26 cellular contexts compared by ENCODE assay signal in genomic region chr2:105540642-105541041, GRCh38.
"Had no signal": no experiment of that assay in that cellular context is flagged by ENCODE, and none has a peak within 500 bp of the region (broad histone marks: within the 10 kb centered on the region; RNA-seq: fewer than 3 reads in every experiment).

No MANE protein-coding gene starts in this region.

- H3K4me1 ChIP-seq: ascending aorta, body of pancreas had no signal

- H3K27me3 ChIP-seq: ascending aorta, body of pancreas had no signal

- H3K27ac ChIP-seq: ascending aorta, body of pancreas had no signal

- DNase-seq: activated CD4-positive, alpha-beta T cell treated with anti-CD3 and anti-CD28 coated beads for 48 hours; activated CD4-positive, alpha-beta T cell treated with anti-CD3 and anti-CD28 coated beads, Interleukin-2, amount 50 U/mL, for 4 hours; activated CD8-positive, alpha-beta T cell treated with anti-CD3 and anti-CD28 coated beads, Interleukin-2, amount 10 ng/mL, durations not matched to agents 7 days and 5 days; activated effector memory CD4-positive, alpha-beta T cell treated with anti-CD3 and anti-CD28 coated beads, Interleukin-2, amount 50 U/mL, for 16 hours; activated naive CD4-positive, alpha-beta T cell treated with Interleukin-2 at 50 U/mL for 16 hours; activated naive CD8-positive, alpha-beta T cell treated with anti-CD3 and anti-CD28 coated beads, Interleukin-2, amount 50 U/mL, for 24 hours; activated T-cell treated with anti-CD3 and anti-CD28 coated beads, Interleukin-2, amount 50 U/mL, for 24 hours; amniotic stem cell; body of pancreas; central memory CD4-positive, alpha-beta T cell; Karpas-422; MM.1S; NCI-H1105; NCI-H1436; NCI-H1694 treated with DMSO at 0.1 percent for 48 hours; NCI-H2029 treated with DMSO at 0.1 percent for 48 hours; NCI-H446; NCI-H524; SIG-M5; T-helper 17 cell; T-helper 9 cell had no signal

- FAIRE-seq: bronchial epithelial cell, K562 had no signal

- H3K27ac Mint-ChIP-seq: activated CD8-positive, alpha-beta T cell treated with anti-CD3 and anti-CD28 coated beads, Interleukin-2, amount 10 ng/mL, durations not matched to agents 7 days and 5 days; activated naive CD4-positive, alpha-beta T cell treated with anti-CD3 and anti-CD28 coated beads, Interleukin-2, amount 50 U/mL, for 72 hours; activated naive CD8-positive, alpha-beta T cell treated with anti-CD3 and anti-CD28 coated beads, Interleukin-2, amount 50 U/mL, for 24 hours; activated T-cell treated with anti-CD3 and anti-CD28 coated beads, Interleukin-2, amount 50 U/mL, for 24 hours; activated T-helper 1 cell treated with anti-CD3 and anti-CD28 coated beads, Interleukin-12 subunit alpha, Interleukin-12 subunit beta, Interleukin-2, Interleukin-4 antibody, amounts not matched to agents 30 ng/mL and 10 ng/mL and 1 ng/mL, durations not matched to agents 14 hours and 24 hours and 36 hours; T-helper 17 cell had no signal

- ATAC-seq: activated CD8-positive, alpha-beta T cell treated with anti-CD3 and anti-CD28 coated beads, Interleukin-2, amount 10 ng/mL, durations not matched to agents 7 days and 5 days; activated naive CD4-positive, alpha-beta T cell treated with anti-CD3 and anti-CD28 coated beads, Interleukin-2, amount 50 U/mL, for 72 hours; activated naive CD8-positive, alpha-beta T cell treated with anti-CD3 and anti-CD28 coated beads, Interleukin-2, amount 50 U/mL, for 24 hours; body of pancreas; K562; T-helper 17 cell had no signal

- H3K36me3 ChIP-seq: ascending aorta had no signal

- H3K9me3 Mint-ChIP-seq: activated naive CD4-positive, alpha-beta T cell treated with anti-CD3 and anti-CD28 coated beads, Interleukin-2, amount 50 U/mL, for 72 hours; activated naive CD8-positive, alpha-beta T cell treated with anti-CD3 and anti-CD28 coated beads, Interleukin-2, amount 50 U/mL, for 24 hours; activated T-cell treated with anti-CD3 and anti-CD28 coated beads, Interleukin-2, amount 50 U/mL, for 24 hours; activated T-helper 1 cell treated with anti-CD3 and anti-CD28 coated beads, Interleukin-12 subunit alpha, Interleukin-12 subunit beta, Interleukin-2, Interleukin-4 antibody, amounts not matched to agents 30 ng/mL and 10 ng/mL and 1 ng/mL, durations not matched to agents 14 hours and 24 hours and 36 hours had no signal

- H3K36me3 Mint-ChIP-seq: activated naive CD4-positive, alpha-beta T cell treated with anti-CD3 and anti-CD28 coated beads, Interleukin-2, amount 50 U/mL, for 72 hours had no signal

- H3K4me3 ChIP-seq: ascending aorta, body of pancreas, K562 had no signal

- H3K4me1 Mint-ChIP-seq: activated naive CD8-positive, alpha-beta T cell treated with anti-CD3 and anti-CD28 coated beads, Interleukin-2, amount 50 U/mL, for 24 hours had no signal

- H3K4me3 Mint-ChIP-seq: activated CD8-positive, alpha-beta T cell treated with anti-CD3 and anti-CD28 coated beads, Interleukin-2, amount 10 ng/mL, durations not matched to agents 7 days and 5 days; activated naive CD8-positive, alpha-beta T cell treated with anti-CD3 and anti-CD28 coated beads, Interleukin-2, amount 50 U/mL, for 24 hours; activated T-cell treated with anti-CD3 and anti-CD28 coated beads, Interleukin-2, amount 50 U/mL, for 24 hours; activated T-helper 1 cell treated with anti-CD3 and anti-CD28 coated beads, Interleukin-12 subunit alpha, Interleukin-12 subunit beta, Interleukin-2, Interleukin-4 antibody, amounts not matched to agents 30 ng/mL and 10 ng/mL and 1 ng/mL, durations not matched to agents 14 hours and 24 hours and 36 hours; T-helper 17 cell had no signal

- H3K9me3 ChIP-seq: ascending aorta, body of pancreas had no signal
